ENCODE assay signal across 15 cellular contexts in the genomic region with DNA sequence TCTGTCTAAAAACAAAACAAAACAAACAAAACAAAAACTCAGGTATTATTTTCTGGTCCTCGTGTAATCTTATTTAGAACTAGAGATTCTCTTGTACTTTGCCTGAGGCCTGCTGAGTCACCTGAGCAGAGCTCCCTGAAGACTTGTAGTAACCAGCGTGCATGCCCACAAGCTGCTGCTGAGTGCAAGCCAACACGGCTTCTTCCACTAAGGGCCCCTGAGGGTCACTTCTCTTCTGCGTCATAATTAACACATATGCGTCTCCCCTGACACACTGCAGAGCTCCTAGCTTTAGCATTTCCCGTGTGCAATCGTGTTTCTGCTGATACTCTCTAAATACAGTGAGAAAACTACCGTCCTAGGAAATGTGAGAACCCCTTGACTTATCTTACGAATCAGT. TPM values are rescaled to one million over a fixed set of nuclear protein-coding genes. Genes with fewer than 3 reads are reported as not detected.
A peak's percentile ranks its signal among the peaks of the same experiment; 100 is the strongest.
DNase-seq lines count a peak whose midpoint lies in the region; ATAC-seq and TF ChIP-seq lines count a peak whose summit lies in the region.
"Had no signal": no experiment of that assay in that cellular context is flagged by ENCODE, and none has a peak within 500 bp of the region (broad histone marks: within the 10 kb centered on the region; RNA-seq: fewer than 3 reads in every experiment).

No MANE protein-coding gene starts in this region.

- no peak overlapping the region for H3K27ac ChIP-seq in uterus
- H3K27ac ChIP-seq: ovary had no signal

- no peaks in the 10 kb centered on the region for H3K27me3 Mint-ChIP-seq in activated CD4-positive, alpha-beta T cell treated with anti-CD3 and anti-CD28 coated beads, Interleukin-2, amount 10 ng/mL, durations not matched to agents 7 days and 5 days
- no peaks in the 10 kb centered on the region for H3K27me3 Mint-ChIP-seq in naive thymus-derived CD8-positive, alpha-beta T cell

- H3K4me1 ChIP-seq in uterus: no peaks in the 10 kb centered on the region

- POLR2A ChIA-PET in activated CD4-positive, alpha-beta T cell treated with anti-CD3 and anti-CD28 coated beads, Interleukin-2, amount 10 ng/mL, durations not matched to agents 7 days and 5 days (lab: Charles Lee): no interaction called here
- POLR2A ChIA-PET in naive thymus-derived CD8-positive, alpha-beta T cell (lab: Charles Lee): interaction anchor here (0.8 to 7.5 kb wide), 3 partner anchors 11 to 415 kb away, joined by 7 to 119 read pairs (median 17); partner anchors contain the start of gene NDFIP1

- H3K27me3 ChIP-seq in uterus: no peaks in the 10 kb centered on the region
- H3K27me3 ChIP-seq: ovary had no signal

- no peak for TF ChIP-seq POLR2A in uterus (IDR thresholded peaks at IDR 0.05)

- no peak for DNase-seq in activated CD4-positive, alpha-beta T cell treated with anti-CD3 and anti-CD28 coated beads, Interleukin-2, amount 10 ng/mL, durations not matched to agents 7 days and 5 days
- no peak for DNase-seq in activated CD4-positive, alpha-beta T cell treated with anti-CD3 and anti-CD28 coated beads, Interleukin-2, amount 50 U/mL, for 1 hour
- DNase-seq in M059J (ENCODE audit: low read depth) (peak; percentile 77), AG08396 (ENCODE audit: low spot score) (no peak), uterus (no peak)
- no peak for DNase-seq in activated naive CD4-positive, alpha-beta T cell treated with anti-CD3 and anti-CD28 coated beads, Interleukin-2, amount 50 U/mL, for 72 hours (ENCODE audit: low spot score in 2 of 2)
- peak in 7 of 10 donors; percentile 31 to 69 (median 57) for DNase-seq in naive thymus-derived CD8-positive, alpha-beta T cell
- DNase-seq in effector CD4-positive, alpha-beta T cell: no peak
- DNase-seq: ACHN; activated CD8-positive, alpha-beta memory T cell treated with anti-CD3 and anti-CD28 coated beads for 24 hours; amygdala; cortex of kidney; midbrain; ovary had no signal

- H3K4me3 ChIP-seq in uterus: no peak overlapping the region
- H3K4me3 ChIP-seq: GM12878, ovary had no signal

- peaks cover 9% of the 10 kb centered on the region for H3K36me3 Mint-ChIP-seq in activated CD4-positive, alpha-beta T cell treated with anti-CD3 and anti-CD28 coated beads, Interleukin-2, amount 10 ng/mL, durations not matched to agents 7 days and 5 days (ENCODE audit: low read depth)
- H3K36me3 Mint-ChIP-seq in activated naive CD4-positive, alpha-beta T cell treated with anti-CD3 and anti-CD28 coated beads, Interleukin-2, amount 50 U/mL, for 72 hours: peaks cover 0 to 15% of the 10 kb centered on the region in 2 donors
- H3K36me3 Mint-ChIP-seq in naive thymus-derived CD8-positive, alpha-beta T cell: peaks cover 0 to 7% (median 7%) of the 10 kb centered on the region in 3 donors

- intact Hi-C loops in uterus (cut with DNase I; ENCODE audit: low total_unique reads): no loop called here

- CTCF ChIA-PET in activated CD4-positive, alpha-beta T cell treated with anti-CD3 and anti-CD28 coated beads, Interleukin-2, amount 10 ng/mL, durations not matched to agents 7 days and 5 days (lab: Charles Lee): interaction anchor here (1.0 to 1.3 kb wide), 2 partner anchors 13 to 105 kb away, joined by 3 read pairs; no protein-coding TSS in a partner anchor

- no peak for TF ChIP-seq CTCF in uterus (IDR thresholded peaks at IDR 0.05)

- no peak overlapping the region for H3K4me3 Mint-ChIP-seq in activated CD4-positive, alpha-beta T cell treated with anti-CD3 and anti-CD28 coated beads, Interleukin-2, amount 10 ng/mL, durations not matched to agents 7 days and 5 days
- peak overlapping the region in 8 of 10 donors; percentile 12 to 81 (median 51) for H3K4me3 Mint-ChIP-seq in naive thymus-derived CD8-positive, alpha-beta T cell

- no peaks in the 10 kb centered on the region for H3K9me3 ChIP-seq in uterus
- H3K9me3 ChIP-seq: ovary had no signal

- peaks cover 8% of the 10 kb centered on the region for H3K9me3 Mint-ChIP-seq in activated CD4-positive, alpha-beta T cell treated with anti-CD3 and anti-CD28 coated beads, Interleukin-2, amount 10 ng/mL, durations not matched to agents 7 days and 5 days
- peaks cover 3 to 5% of the 10 kb centered on the region in 2 donors for H3K9me3 Mint-ChIP-seq in activated naive CD4-positive, alpha-beta T cell treated with anti-CD3 and anti-CD28 coated beads, Interleukin-2, amount 50 U/mL, for 72 hours
- peaks cover 0 to 10% (median 4%) of the 10 kb centered on the region in 9 donors for H3K9me3 Mint-ChIP-seq in naive thymus-derived CD8-positive, alpha-beta T cell

- peak; percentile 8 to 13 for ATAC-seq in activated naive CD4-positive, alpha-beta T cell treated with anti-CD3 and anti-CD28 coated beads, Interleukin-2, amount 50 U/mL, for 72 hours
- ATAC-seq in naive thymus-derived CD8-positive, alpha-beta T cell: peak; percentile 20 to 36
- ATAC-seq: GM12878 had no signal

- peaks cover 57% of the 10 kb centered on the region for H3K4me1 Mint-ChIP-seq in activated CD4-positive, alpha-beta T cell treated with anti-CD3 and anti-CD28 coated beads, Interleukin-2, amount 10 ng/mL, durations not matched to agents 7 days and 5 days
- peaks cover 24 to 70% (median 67%) of the 10 kb centered on the region in 4 donors for H3K4me1 Mint-ChIP-seq in naive thymus-derived CD8-positive, alpha-beta T cell

- H3K27ac Mint-ChIP-seq in activated CD4-positive, alpha-beta T cell treated with anti-CD3 and anti-CD28 coated beads, Interleukin-2, amount 10 ng/mL, durations not matched to agents 7 days and 5 days: peak overlapping the region; percentile 69
- H3K27ac Mint-ChIP-seq in activated naive CD4-positive, alpha-beta T cell treated with anti-CD3 and anti-CD28 coated beads, Interleukin-2, amount 50 U/mL, for 72 hours: peak overlapping the region; percentile 37 to 78
- H3K27ac Mint-ChIP-seq in naive thymus-derived CD8-positive, alpha-beta T cell: peak overlapping the region; percentile 66 to 99 (median 96)

- H3K36me3 ChIP-seq in uterus: no peaks in the 10 kb centered on the region
- H3K36me3 ChIP-seq: ovary had no signal

RNA-seq across cellular contexts. Expression of gene NDFIP1, which starts 10.9 kb away (rescaled TPM):
- 10 to 100 TPM; 65.2 to 70.2 TPM for total RNA-seq in activated CD4-positive, alpha-beta T cell treated with anti-CD3 and anti-CD28 coated beads, Interleukin-2, amount 10 ng/mL, durations not matched to agents 7 days and 5 days
- total RNA-seq in M059J (2014; rRNA removed; shearing (Covaris generic)): 54.8 and 83.9 TPM in 2 replicates
- 10 to 100 TPM; 70.5 to 92.3 TPM for total RNA-seq in activated naive CD4-positive, alpha-beta T cell treated with anti-CD3 and anti-CD28 coated beads, Interleukin-2, amount 50 U/mL, for 72 hours
- 100 to 1,000 TPM; 123 to 125 TPM for total RNA-seq in naive thymus-derived CD8-positive, alpha-beta T cell
- polyA plus RNA-seq in naive thymus-derived CD8-positive, alpha-beta T cell: 100 to 1,000 TPM; 102 to 144 (median 127) TPM
- 100 to 1,000 TPM in 1 of 4 donors, 10 to 100 TPM in 3; 53.2 to 124 (median 89.0) TPM for total RNA-seq in uterus

Comparison
In these comparisons a context has a peak if more than half of its experiments do, and no peak if none do; other contexts are left out.
1. DNase-seq: peak in M059J (single experiment) and naive thymus-derived CD8-positive, alpha-beta T cell (7 of 10); none in activated CD4-positive, alpha-beta T cell treated with anti-CD3 and anti-CD28 coated beads, Interleukin-2, amount 10 ng/mL, durations not matched to agents 7 days and 5 days (single experiment), activated CD4-positive, alpha-beta T cell treated with anti-CD3 and anti-CD28 coated beads, Interleukin-2, amount 50 U/mL, for 1 hour (single experiment), activated naive CD4-positive, alpha-beta T cell treated with anti-CD3 and anti-CD28 coated beads, Interleukin-2, amount 50 U/mL, for 72 hours (0 of 2), AG08396 (single experiment), effector CD4-positive, alpha-beta T cell (single experiment) and uterus (0 of 2).
2. Peak in every context shown above with its lines, with median percentiles within 50 percentile points of each other: H3K27ac Mint-ChIP-seq.